ENCODE assay signal across 11 cellular contexts in genomic region chr1:236175642-236176336, GRCh38. TPM values are rescaled to one million over a fixed set of nuclear protein-coding genes. Genes with fewer than 3 reads are reported as not detected.
DNase-seq lines count a peak whose midpoint lies in the region; ATAC-seq and TF ChIP-seq lines count a peak whose summit lies in the region.
"Had no signal": no experiment of that assay in that cellular context is flagged by ENCODE, and none has a peak within 500 bp of the region (broad histone marks: within the 10 kb centered on the region; RNA-seq: fewer than 3 reads in every experiment).

No MANE protein-coding gene starts in this region.

- peak; percentile 21 for TF ChIP-seq POLR2A in GM19099 (IDR thresholded peaks at IDR 0.05; ENCODE audit: extremely low read depth, insufficient read length, low read depth)

- DNase-seq in HK-2 (ENCODE audit: unreplicated experiment) = peak; percentile 12
- peak; percentile 82 for DNase-seq in renal cortical epithelial cell (ENCODE audit: low read depth)
- no peak for DNase-seq in NCI-H1436 treated with DMSO at 0.1 percent for 48 hours (lab: John Stamatoyannopoulos, UW)
- no peak for DNase-seq in mucosa of gallbladder (ENCODE audit: low spot score)
- DNase-seq: adrenal gland; effector memory CD8-positive, alpha-beta T cell; hypothalamus; NCI-H82 had no signal

- ATAC-seq in HG02588 (IDR thresholded peaks at IDR 0.05; ENCODE audit: unreplicated experiment) = peak; percentile 63
- ATAC-seq in GM21528 (IDR thresholded peaks at IDR 0.05; ENCODE audit: low FRiP score, unreplicated experiment) = no peak
- ATAC-seq: effector memory CD8-positive, alpha-beta T cell had no signal

RNA-seq across cellular contexts. Expression of gene GPR137B, which starts 33.5 kb away (rescaled TPM):
- total RNA-seq in renal cortical epithelial cell (10.2 and 12.2 TPM in 2 replicates), mucosa of gallbladder (30.5 TPM)

Comparison
In these comparisons a context has a peak if more than half of its experiments do, and no peak if none do; other contexts are left out.
1. DNase-seq: peak in HK-2 (single experiment) and renal cortical epithelial cell (single experiment); none in NCI-H1436 treated with DMSO at 0.1 percent for 48 hours (single experiment) and mucosa of gallbladder (single experiment).